Comparison of ENCODE assay signal across 13 cellular contexts in the genomic region with DNA sequence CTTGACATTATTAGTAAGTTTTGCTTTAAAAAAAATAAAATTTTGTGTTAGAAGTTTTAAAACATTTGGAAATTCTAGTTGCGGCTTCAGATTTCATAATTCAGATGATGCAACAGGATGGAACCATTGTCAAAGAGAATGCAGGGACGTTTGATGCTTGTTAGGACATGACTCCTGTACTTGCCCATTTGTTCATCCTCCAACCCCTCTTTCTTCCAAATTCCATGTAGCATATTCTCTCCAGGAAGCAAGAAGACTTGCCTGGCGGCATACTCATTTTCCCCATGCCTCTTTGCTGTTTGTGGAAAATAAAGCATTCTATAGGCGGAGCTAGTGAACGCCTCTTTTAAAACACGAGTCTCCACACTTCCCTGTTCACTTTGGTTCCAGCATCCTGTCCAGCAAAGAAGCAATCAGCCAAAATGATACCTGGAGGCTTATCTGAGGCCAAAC. TPM values are rescaled to one million over a fixed set of nuclear protein-coding genes. Genes with fewer than 3 reads are reported as not detected.
DNase-seq lines count a peak whose midpoint lies in the region; ATAC-seq and TF ChIP-seq lines count a peak whose summit lies in the region.
"Had no signal": no experiment of that assay in that cellular context is flagged by ENCODE, and none has a peak within 500 bp of the region (broad histone marks: within the 10 kb centered on the region; RNA-seq: fewer than 3 reads in every experiment).

A gene with protein sequence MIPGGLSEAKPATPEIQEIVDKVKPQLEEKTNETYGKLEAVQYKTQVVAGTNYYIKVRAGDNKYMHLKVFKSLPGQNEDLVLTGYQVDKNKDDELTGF (plus strand): TSS at position 378 of the 453 bp plus-strand sequence. CDS start 45 bp downstream, at position 423.

- H3K27me3 ChIP-seq in breast epithelium (no peaks in the 10 kb centered on the region), lung (ENCODE audit: control insufficient read depth, insufficient read depth) (no peaks in the 10 kb centered on the region), upper lobe of right lung (no peaks in the 10 kb centered on the region)
- H3K27me3 ChIP-seq: testis had no signal

- no peak for TF ChIP-seq POLR2A in breast epithelium (IDR thresholded peaks at IDR 0.05)

- intact Hi-C loops in breast epithelium (cut with DNase I; ENCODE audit: low total_unique reads) (no loop called here), upper lobe of right lung (cut with DNase I) (no loop called here)

- H3K4me3 ChIP-seq in breast epithelium, result peak within 1 kb of the TSS; percentile 0 to 32 (median 15)
- no peak within 1 kb of the TSS for H3K4me3 ChIP-seq in lung
- peak within 1 kb of the TSS; percentile 42 for H3K4me3 ChIP-seq in upper lobe of right lung
- H3K4me3 ChIP-seq: testis had no signal

- TF ChIP-seq CTCF in breast epithelium (IDR thresholded peaks at IDR 0.05) (no peak), lung (IDR thresholded peaks at IDR 0.05; ENCODE audit: control extremely low read depth, extremely low read depth) (no peak), upper lobe of right lung (IDR thresholded peaks at IDR 0.05) (no peak)

- H3K27ac ChIP-seq in breast epithelium, result peak within 1 kb of the TSS; percentile 22 to 67
- no peak within 1 kb of the TSS for H3K27ac ChIP-seq in lung (ENCODE audit: low read depth in 1 of 2, low read length in 1 of 2)
- H3K27ac ChIP-seq in upper lobe of right lung, result peak within 1 kb of the TSS; percentile 40
- H3K27ac ChIP-seq: testis had no signal

- ATAC-seq in lung (ENCODE audit: insufficient read depth, low FRiP score), result no peak
- peak; percentile 60 for ATAC-seq in upper lobe of right lung
- ATAC-seq in HG03280 (IDR thresholded peaks at IDR 0.05; ENCODE audit: unreplicated experiment), result no peak

- WGBS in lung, 2 donors, result 25 to 44% methylated on average over 6 of the region's 6 CpGs

- H3K36me3 ChIP-seq in breast epithelium (no peaks in the 10 kb centered on the region), lung (ENCODE audit: control insufficient read depth in 2 of 2, insufficient read depth in 2 of 2, low read length in 2 of 2) (no peaks in the 10 kb centered on the region), upper lobe of right lung (no peaks in the 10 kb centered on the region)

- H3K9me3 ChIP-seq in breast epithelium, result no peaks in the 10 kb centered on the region
- H3K9me3 ChIP-seq in lung (ENCODE audit: control insufficient read depth in 2 of 2, insufficient read depth in 1 of 2, low read length in 1 of 2), result no peaks in the 10 kb centered on the region
- no peaks in the 10 kb centered on the region for H3K9me3 ChIP-seq in upper lobe of right lung
- H3K9me3 ChIP-seq: testis had no signal

- no peaks in the 10 kb centered on the region for H3K4me1 ChIP-seq in breast epithelium
- H3K4me1 ChIP-seq in lung (ENCODE audit: control insufficient read depth in 2 of 2, insufficient read depth in 2 of 2, low read length in 2 of 2), result no peaks in the 10 kb centered on the region
- no peaks in the 10 kb centered on the region for H3K4me1 ChIP-seq in upper lobe of right lung
- H3K4me1 ChIP-seq: testis had no signal

- DNase-seq in NCI-H460 (ENCODE audit: extremely low read depth, low read depth) (peak; percentile 12), breast epithelium (ENCODE audit: low spot score in 2 of 2) (peak in 1 of 2 donors; percentile 51), lung (ENCODE audit: low spot score) (no peak), upper lobe of right lung (no peak), GOT3 (lab: John Stamatoyannopoulos, UW) (no peak), islet precursor cell (no peak)
- DNase-seq: activated naive CD8-positive, alpha-beta T cell treated with anti-CD3 and anti-CD28 coated beads, Interleukin-2, amount 10 ng/mL, durations not matched to agents 7 days and 5 days; DMS53; stimulated activated CD4-positive, alpha-beta T cell treated with anti-CD3 and anti-CD28 coated beads, Interleukin-2, amount 100 ng/mL, for 48 hours; testis had no signal

RNA-seq across cellular contexts. Expression of the gene that starts here (rescaled TPM):
- 6.5 and 8.3 TPM in 2 replicates for total RNA-seq in NCI-H460 (2014; rRNA removed; shearing (Covaris generic))
- not detected in 2 replicates for polyA plus RNA-seq in NCI-H460 (2014; cell fraction: nucleus; rRNA removed)
- 10 to 100 TPM in 2 of 3 donors, 1 to 10 TPM in 1; 9.1 to 40.3 (median 15.7) TPM for total RNA-seq in breast epithelium
- total RNA-seq in lung, result 10 to 100 TPM in 1 of 2 donors, 1 to 10 TPM in 1; 6.5 to 16.9 TPM
- polyA plus RNA-seq in lung, result 10 to 100 TPM; 45.9 to 52.5 TPM
- 22.3 TPM for total RNA-seq in upper lobe of right lung
- total RNA-seq: activated naive CD8-positive, alpha-beta T cell treated with anti-CD3 and anti-CD28 coated beads, Interleukin-2, amount 10 ng/mL, durations not matched to agents 7 days and 5 days had no signal
- polyA plus RNA-seq: IgD-negative memory B cell, neural cell had no signal

Comparison
In these comparisons a context has a peak if more than half of its experiments do, and no peak if none do; other contexts are left out.
1. H3K27ac ChIP-seq: peak in breast epithelium (2 of 2) and upper lobe of right lung (single experiment); none in lung (0 of 2).